In genomic region chr7:36343548-36343947, GRCh38 we compare ENCODE assay signal across 38 cellular contexts.
"Had no signal": no experiment of that assay in that cellular context is flagged by ENCODE, and none has a peak within 500 bp of the region (broad histone marks: within the 10 kb centered on the region; RNA-seq: fewer than 3 reads in every experiment).

No MANE protein-coding gene starts in this region.

- H3K4me1 Mint-ChIP-seq: activated CD4-positive, alpha-beta memory T cell treated with anti-CD3 and anti-CD28 coated beads, Interleukin-2, amount 10 ng/mL, durations not matched to agents 7 days and 5 days; activated CD4-positive, alpha-beta T cell treated with anti-CD3 and anti-CD28 coated beads for 36 hours; activated CD4-positive, alpha-beta T cell treated with anti-CD3 and anti-CD28 coated beads, Interleukin-2, amount 10 ng/mL, durations not matched to agents 7 days and 5 days; activated CD8-positive, alpha-beta memory T cell treated with anti-CD3 and anti-CD28 coated beads, Interleukin-2, amount 10 ng/mL, durations not matched to agents 7 days and 5 days; activated naive CD4-positive, alpha-beta T cell treated with anti-CD3 and anti-CD28 coated beads, Interleukin-2, amount 10 ng/mL, durations not matched to agents 7 days and 5 days; activated naive CD4-positive, alpha-beta T cell treated with anti-CD3 and anti-CD28 coated beads, Interleukin-2, amount 50 U/mL, for 24 hours; activated naive CD8-positive, alpha-beta T cell treated with anti-CD3 and anti-CD28 coated beads, Interleukin-2, amount 10 ng/mL, durations not matched to agents 7 days and 5 days; activated naive CD8-positive, alpha-beta T cell treated with anti-CD3 and anti-CD28 coated beads, Interleukin-2, amount 50 U/mL, for 24 hours; central memory CD8-positive, alpha-beta T cell had no signal

- H3K4me3 Mint-ChIP-seq: activated CD4-positive, alpha-beta memory T cell treated with anti-CD3 and anti-CD28 coated beads, Interleukin-2, amount 10 ng/mL, durations not matched to agents 7 days and 5 days; activated CD4-positive, alpha-beta T cell treated with anti-CD3 and anti-CD28 coated beads for 36 hours; activated CD4-positive, alpha-beta T cell treated with anti-CD3 and anti-CD28 coated beads, Interleukin-2, amount 10 ng/mL, durations not matched to agents 7 days and 5 days; activated CD8-positive, alpha-beta memory T cell treated with anti-CD3 and anti-CD28 coated beads, Interleukin-2, amount 10 ng/mL, durations not matched to agents 7 days and 5 days; activated CD8-positive, alpha-beta T cell treated with anti-CD3 and anti-CD28 coated beads, Interleukin-2, amount 10 ng/mL, durations not matched to agents 7 days and 5 days; activated naive CD4-positive, alpha-beta T cell treated with anti-CD3 and anti-CD28 coated beads, Interleukin-2, amount 10 ng/mL, durations not matched to agents 7 days and 5 days; activated naive CD4-positive, alpha-beta T cell treated with anti-CD3 and anti-CD28 coated beads, Interleukin-2, amount 50 U/mL, for 24 hours; activated naive CD8-positive, alpha-beta T cell; activated naive CD8-positive, alpha-beta T cell treated with anti-CD3 and anti-CD28 coated beads, Interleukin-2, amount 10 ng/mL, durations not matched to agents 7 days and 5 days; activated naive CD8-positive, alpha-beta T cell treated with anti-CD3 and anti-CD28 coated beads, Interleukin-2, amount 50 U/mL, for 24 hours; activated T-cell treated with anti-CD3 and anti-CD28 coated beads, Interleukin-2, amount 50 U/mL, for 24 hours; brain; central memory CD8-positive, alpha-beta T cell; T-helper 1 cell treated with Interleukin-12 subunit alpha and Interleukin-12 subunit beta and Interleukin-4 antibody, amounts not matched to agents 30 μg/mL and 1 μg/mL, for 36 hours; T-helper 2 cell treated with Interferon-gamma antibody and Interleukin-4, amounts not matched to agents 5 μg/mL and 100 μg/mL, for 36 hours had no signal

- H3K4me1 ChIP-seq: ascending aorta had no signal

- H3K27ac ChIP-seq: ascending aorta, cardiac muscle cell, VCaP had no signal

- H3K36me3 ChIP-seq: ascending aorta, cardiac muscle cell had no signal

- FAIRE-seq: bronchial epithelial cell, TTC549 had no signal

- H3K9me3 Mint-ChIP-seq: activated CD4-positive, alpha-beta memory T cell treated with anti-CD3 and anti-CD28 coated beads, Interleukin-2, amount 10 ng/mL, durations not matched to agents 7 days and 5 days; activated CD4-positive, alpha-beta T cell treated with anti-CD3 and anti-CD28 coated beads, Interleukin-2, amount 10 ng/mL, durations not matched to agents 7 days and 5 days; activated naive CD4-positive, alpha-beta T cell treated with anti-CD3 and anti-CD28 coated beads, Interleukin-2, amount 10 ng/mL, durations not matched to agents 7 days and 5 days; activated naive CD4-positive, alpha-beta T cell treated with anti-CD3 and anti-CD28 coated beads, Interleukin-2, amount 50 U/mL, for 24 hours; activated naive CD8-positive, alpha-beta T cell treated with anti-CD3 and anti-CD28 coated beads, Interleukin-2, amount 10 ng/mL, durations not matched to agents 7 days and 5 days; activated naive CD8-positive, alpha-beta T cell treated with anti-CD3 and anti-CD28 coated beads, Interleukin-2, amount 50 U/mL, for 24 hours; activated T-cell treated with anti-CD3 and anti-CD28 coated beads, Interleukin-2, amount 50 U/mL, for 24 hours; activated T-helper 2 cell treated with anti-CD3 and anti-CD28 coated beads, Interferon-gamma antibody, Interleukin-2, Interleukin-4, amounts not matched to agents 10 μg/mL and 5 μg/mL and 100 μg/mL, durations not matched to agents 14 hours and 24 hours and 36 hours; central memory CD8-positive, alpha-beta T cell; T-helper 1 cell treated with Interleukin-12 subunit alpha and Interleukin-12 subunit beta and Interleukin-4 antibody, amounts not matched to agents 30 μg/mL and 1 μg/mL, for 36 hours; T-helper 2 cell treated with Interferon-gamma antibody and Interleukin-4, amounts not matched to agents 5 μg/mL and 100 μg/mL, for 36 hours had no signal

- H3K9me3 ChIP-seq: ascending aorta had no signal

- H3K27ac Mint-ChIP-seq: activated CD4-positive, alpha-beta memory T cell treated with anti-CD3 and anti-CD28 coated beads, Interleukin-2, amount 10 ng/mL, durations not matched to agents 7 days and 5 days; activated CD4-positive, alpha-beta T cell treated with anti-CD3 and anti-CD28 coated beads for 36 hours; activated CD4-positive, alpha-beta T cell treated with anti-CD3 and anti-CD28 coated beads, Interleukin-2, amount 10 ng/mL, durations not matched to agents 7 days and 5 days; activated CD8-positive, alpha-beta memory T cell treated with anti-CD3 and anti-CD28 coated beads, Interleukin-2, amount 10 ng/mL, durations not matched to agents 7 days and 5 days; activated CD8-positive, alpha-beta T cell treated with anti-CD3 and anti-CD28 coated beads, Interleukin-2, amount 10 ng/mL, durations not matched to agents 7 days and 5 days; activated naive CD4-positive, alpha-beta T cell treated with anti-CD3 and anti-CD28 coated beads, Interleukin-2, amount 10 ng/mL, durations not matched to agents 7 days and 5 days; activated naive CD4-positive, alpha-beta T cell treated with anti-CD3 and anti-CD28 coated beads, Interleukin-2, amount 50 U/mL, for 24 hours; activated naive CD8-positive, alpha-beta T cell; activated naive CD8-positive, alpha-beta T cell treated with anti-CD3 and anti-CD28 coated beads, Interleukin-2, amount 10 ng/mL, durations not matched to agents 7 days and 5 days; activated naive CD8-positive, alpha-beta T cell treated with anti-CD3 and anti-CD28 coated beads, Interleukin-2, amount 50 U/mL, for 24 hours; activated T-cell treated with anti-CD3 and anti-CD28 coated beads, Interleukin-2, amount 50 U/mL, for 24 hours; activated T-helper 2 cell treated with anti-CD3 and anti-CD28 coated beads, Interferon-gamma antibody, Interleukin-2, Interleukin-4, amounts not matched to agents 10 μg/mL and 5 μg/mL and 100 μg/mL, durations not matched to agents 14 hours and 24 hours and 36 hours; brain; T-helper 1 cell treated with Interleukin-12 subunit alpha and Interleukin-12 subunit beta and Interleukin-4 antibody, amounts not matched to agents 30 μg/mL and 1 μg/mL, for 36 hours; T-helper 2 cell treated with Interferon-gamma antibody and Interleukin-4, amounts not matched to agents 5 μg/mL and 100 μg/mL, for 36 hours had no signal

- DNase-seq: activated CD4-positive, alpha-beta memory T cell treated with anti-CD3 and anti-CD28 coated beads, Interleukin-2, amount 10 ng/mL, durations not matched to agents 7 days and 5 days; activated CD4-positive, alpha-beta T cell treated with anti-CD3 and anti-CD28 coated beads for 1 hour; activated CD4-positive, alpha-beta T cell treated with anti-CD3 and anti-CD28 coated beads for 36 hours; activated CD4-positive, alpha-beta T cell treated with anti-CD3 and anti-CD28 coated beads for 48 hours; activated CD4-positive, alpha-beta T cell treated with anti-CD3 and anti-CD28 coated beads, Interleukin-2, amount 10 ng/mL, durations not matched to agents 7 days and 5 days; activated CD4-positive, alpha-beta T cell treated with anti-CD3 and anti-CD28 coated beads, Interleukin-2, amount 50 U/mL, for 48 hours; activated CD4-positive, CD25-positive, alpha-beta regulatory T cell; activated CD8-positive, alpha-beta memory T cell treated with anti-CD3 and anti-CD28 coated beads for 24 hours; activated CD8-positive, alpha-beta memory T cell treated with anti-CD3 and anti-CD28 coated beads, Interleukin-2, amount 10 ng/mL, durations not matched to agents 7 days and 5 days; activated CD8-positive, alpha-beta memory T cell treated with anti-CD3 and anti-CD28 coated beads, Interleukin-2, amount 50 U/mL, for 48 hours; activated CD8-positive, alpha-beta T cell treated with anti-CD3 and anti-CD28 coated beads, Interleukin-2, amount 10 ng/mL, durations not matched to agents 7 days and 5 days; activated effector memory CD4-positive, alpha-beta T cell treated with Interleukin-2 at 50 U/mL for 16 hours; activated gamma-delta T cell; activated naive CD4-positive, alpha-beta T cell treated with anti-CD3 and anti-CD28 coated beads, Interleukin-2, amount 10 ng/mL, durations not matched to agents 7 days and 5 days; activated naive CD4-positive, alpha-beta T cell treated with Interleukin-2 at 50 U/mL for 16 hours; activated naive CD8-positive, alpha-beta T cell treated with anti-CD3 and anti-CD28 coated beads, Interleukin-2, amount 10 ng/mL, durations not matched to agents 7 days and 5 days; activated naive CD8-positive, alpha-beta T cell treated with anti-CD3 and anti-CD28 coated beads, Interleukin-2, amount 50 U/mL, for 24 hours; activated T-cell treated with anti-CD3 and anti-CD28 coated beads, Interleukin-2, amount 50 U/mL, for 24 hours; activated T-cell treated with anti-CD3 and anti-CD28 coated beads, Interleukin-2, amount 50 U/mL, for 48 hours; amygdala; anterior cingulate cortex; caudate nucleus; cerebellar nuclear complex; T-helper 2 cell; T-helper 9 cell had no signal

- ATAC-seq: activated CD4-positive, alpha-beta T cell treated with anti-CD3 and anti-CD28 coated beads for 36 hours; activated CD4-positive, CD25-positive, alpha-beta regulatory T cell treated with anti-CD3 and anti-CD28 coated beads, Interleukin-2, amount 50 U/mL, for 24 hours; activated CD8-positive, alpha-beta memory T cell treated with anti-CD3 and anti-CD28 coated beads, Interleukin-2, amount 10 ng/mL, durations not matched to agents 7 days and 5 days; activated CD8-positive, alpha-beta T cell treated with anti-CD3 and anti-CD28 coated beads, Interleukin-2, amount 10 ng/mL, durations not matched to agents 7 days and 5 days; activated naive CD8-positive, alpha-beta T cell treated with anti-CD3 and anti-CD28 coated beads, Interleukin-2, amount 50 U/mL, for 24 hours had no signal

- H3K27me3 ChIP-seq: ascending aorta, cardiac muscle cell had no signal

- H3K4me3 ChIP-seq: ascending aorta, cardiac muscle cell had no signal

- H3K27me3 Mint-ChIP-seq: activated CD4-positive, alpha-beta T cell treated with anti-CD3 and anti-CD28 coated beads for 36 hours; activated naive CD8-positive, alpha-beta T cell; activated naive CD8-positive, alpha-beta T cell treated with anti-CD3 and anti-CD28 coated beads, Interleukin-2, amount 50 U/mL, for 24 hours; brain had no signal

- H3K36me3 Mint-ChIP-seq: activated naive CD4-positive, alpha-beta T cell treated with anti-CD3 and anti-CD28 coated beads, Interleukin-2, amount 10 ng/mL, durations not matched to agents 7 days and 5 days; activated naive CD4-positive, alpha-beta T cell treated with anti-CD3 and anti-CD28 coated beads, Interleukin-2, amount 50 U/mL, for 24 hours; activated naive CD8-positive, alpha-beta T cell treated with anti-CD3 and anti-CD28 coated beads, Interleukin-2, amount 10 ng/mL, durations not matched to agents 7 days and 5 days had no signal
